In genomic region chr4:73692284-73692683, GRCh38 we compare ENCODE assay signal across 1 cellular context.
TF ChIP-seq lines count a peak whose summit lies in the region.

No MANE protein-coding gene starts in this region.

TF ChIP-seq in endothelial cell of umbilical vein, 7 proteins besides CTCF, POLR2A, EP300 and RAD21:
- TF ChIP-seq GATA2 (IDR thresholded peaks at IDR 0.05; ENCODE audit: insufficient read depth, insufficient read length, low read depth, low read length) (peak; percentile 72), EZH2 (IDR thresholded peaks at IDR 0.05; ENCODE audit: borderline replicate concordance, low read depth, low read length, severe bottlenecking) (no peak)
TF ChIP-seq in endothelial cell of umbilical vein: peak in this region for 1.
